Comparison of ENCODE assay signal across 8 cellular contexts in genomic region chr22:20859615-20860014, GRCh38. TPM values are rescaled to one million over a fixed set of nuclear protein-coding genes. Genes with fewer than 3 reads are reported as not detected.
DNase-seq lines count a peak whose midpoint lies in the region; FAIRE-seq and TF ChIP-seq lines count a peak whose summit lies in the region.

No MANE protein-coding gene starts in this region.

- H3K4me1 ChIP-seq in CD4-positive, alpha-beta memory T cell (ENCODE audit: insufficient read depth, low read length) = peaks cover 63% of the 10 kb centered on the region
- H3K4me1 ChIP-seq in endodermal cell (ENCODE audit: control insufficient read depth, insufficient read depth, low read length) (peaks cover 3% of the 10 kb centered on the region), osteoblast (ENCODE audit: insufficient read depth, low read length) (peaks cover 26% of the 10 kb centered on the region)

- peak overlapping the region; percentile 79 for H3K27ac ChIP-seq in CD4-positive, alpha-beta memory T cell (ENCODE audit: low read depth, low read length)
- no peak overlapping the region for H3K27ac ChIP-seq in endodermal cell (ENCODE audit: low read depth, low read length)
- H3K27ac ChIP-seq in osteoblast (ENCODE audit: low read depth, low read length) = no peak overlapping the region

- no peak for TF ChIP-seq POLR2A in NB4 (IDR thresholded peaks at IDR 0.05; ENCODE audit: extremely low read depth, insufficient read length)
- no peak for TF ChIP-seq POLR2A in GM12892 (IDR thresholded peaks at IDR 0.05; ENCODE audit: low read depth, low read length)

- H3K79me2 ChIP-seq in osteoblast (ENCODE audit: insufficient read depth, low read length) = peaks cover 69% of the 10 kb centered on the region

- peak overlapping the region; percentile 79 to 87 (median 85) for H3K27ac Mint-ChIP-seq in CD4-positive, alpha-beta memory T cell
- H3K27ac Mint-ChIP-seq in endodermal cell = peak overlapping the region; percentile 7

- H3K4me1 Mint-ChIP-seq in CD4-positive, alpha-beta memory T cell = peaks cover 30 to 80% (median 62%) of the 10 kb centered on the region in 4 donors
- peaks cover 17% of the 10 kb centered on the region for H3K4me1 Mint-ChIP-seq in endodermal cell

- peak overlapping the region; percentile 66 for H3K9ac ChIP-seq in endodermal cell (ENCODE audit: extremely low read depth, low read length, poor library complexity, severe bottlenecking)

- peak overlapping the region; percentile 87 for H2AFZ ChIP-seq in osteoblast (ENCODE audit: low read length)

- no peaks in the 10 kb centered on the region for H3K27me3 Mint-ChIP-seq in CD4-positive, alpha-beta memory T cell
- H3K27me3 Mint-ChIP-seq in endodermal cell (ENCODE audit: insufficient read depth) = no peaks in the 10 kb centered on the region

- H3K9me3 Mint-ChIP-seq in CD4-positive, alpha-beta memory T cell = no peaks in the 10 kb centered on the region
- H3K9me3 Mint-ChIP-seq in endodermal cell = no peaks in the 10 kb centered on the region

- H3K36me3 ChIP-seq in CD4-positive, alpha-beta memory T cell (ENCODE audit: insufficient read depth, low read length) = no peaks in the 10 kb centered on the region
- peaks cover 11% of the 10 kb centered on the region for H3K36me3 ChIP-seq in endodermal cell (ENCODE audit: control insufficient read depth, insufficient read depth, low read length)
- H3K36me3 ChIP-seq in osteoblast (ENCODE audit: insufficient read depth, low read length) = peaks cover 3% of the 10 kb centered on the region

- 75 to 91% methylated on average over 6 to 8 of the region's 8 CpGs for WGBS in endodermal cell (ENCODE audit: insufficient coverage in 1 of 2, insufficient read length in 1 of 2), 2 experiments

- H3K27me3 ChIP-seq in CD4-positive, alpha-beta memory T cell (ENCODE audit: insufficient read depth, low read length) = no peaks in the 10 kb centered on the region
- H3K27me3 ChIP-seq in endodermal cell (ENCODE audit: control insufficient read depth, insufficient read depth, low read length, poor library complexity, severe bottlenecking) (no peaks in the 10 kb centered on the region), osteoblast (ENCODE audit: insufficient read depth, low read length) (no peaks in the 10 kb centered on the region)

- peaks cover 37% of the 10 kb centered on the region for H4K20me1 ChIP-seq in osteoblast (ENCODE audit: insufficient read depth, low read length)

- no peak for FAIRE-seq in GM12892 (lab: Jason Lieb, UNC)

- H3K36me3 Mint-ChIP-seq in CD4-positive, alpha-beta memory T cell = peaks cover 17 to 20% of the 10 kb centered on the region in 2 donors
- peaks cover 10% of the 10 kb centered on the region for H3K36me3 Mint-ChIP-seq in endodermal cell (ENCODE audit: low read depth)

- H3K9me3 ChIP-seq in CD4-positive, alpha-beta memory T cell (ENCODE audit: control insufficient read depth in 1 of 2, low read length in 2 of 2) = no peaks in the 10 kb centered on the region
- H3K9me3 ChIP-seq in endodermal cell (ENCODE audit: control insufficient read depth, low read length) = no peaks in the 10 kb centered on the region
- H3K9me3 ChIP-seq in osteoblast (ENCODE audit: low read depth, low read length) = no peaks in the 10 kb centered on the region

- intact Hi-C loops in CD4-positive, alpha-beta memory T cell (cut with micrococcal nuclease) = loop anchor here (2.0 to 5.0 kb wide), 2 partner anchors 141 to 467 kb away; partner anchors contain the start of gene ZNF74

- peak overlapping the region; percentile 77 to 87 (median 85) for H3K4me3 Mint-ChIP-seq in CD4-positive, alpha-beta memory T cell
- peak overlapping the region; percentile 83 for H3K4me3 Mint-ChIP-seq in endodermal cell

- TF ChIP-seq CTCF in NB4 (IDR thresholded peaks at IDR 0.05; ENCODE audit: low read depth, low read length) = no peak
- no peak for TF ChIP-seq CTCF in endodermal cell (conservative IDR thresholded peaks at IDR 0.05)
- no peak for TF ChIP-seq CTCF in osteoblast (IDR thresholded peaks at IDR 0.05; ENCODE audit: extremely low read depth, low read depth, low read length)

- CTCF ChIA-PET in CD4-positive, alpha-beta memory T cell (lab: Charles Lee; ENCODE audit: partially characterized antibody) = no interaction called here

- POLR2A ChIA-PET in CD4-positive, alpha-beta memory T cell (lab: Charles Lee; ENCODE audit: partially characterized antibody) = interaction anchor here (1.0 to 1.5 kb wide), 5 partner anchors 8 to 770 kb away, joined by 3 to 5 read pairs (median 3); partner anchors contain the start of gene YDJC

- peak overlapping the region; percentile 19 to 80 for H3K4me3 ChIP-seq in CD4-positive, alpha-beta memory T cell (ENCODE audit: low read length in 2 of 2)
- peak overlapping the region; percentile 71 for H3K4me3 ChIP-seq in NB4 (ENCODE audit: low read depth, low read length)
- H3K4me3 ChIP-seq in endodermal cell (ENCODE audit: low read length) = peak overlapping the region; percentile 83
- H3K4me3 ChIP-seq in osteoblast (ENCODE audit: insufficient read depth, low read length) = peak overlapping the region; percentile 83

- no peak for DNase-seq in CD4-positive, alpha-beta memory T cell
- no peak for DNase-seq in NB4 (ENCODE audit: low read depth)
- DNase-seq in endodermal cell = no peak
- no peak for DNase-seq in osteoblast (ENCODE audit: insufficient read length, low spot score, missing footprints)
- DNase-seq in GM12892 (ENCODE audit: insufficient read length) = no peak
- DNase-seq in middle frontal gyrus (ENCODE audit: extremely low spot score, low spot score) = no peak
- no peak for DNase-seq in ureter (ENCODE audit: low spot score)
- no peak for DNase-seq in CD1c-positive myeloid dendritic cell (ENCODE audit: extremely low spot score)

- H3K4me2 ChIP-seq in osteoblast (ENCODE audit: insufficient read depth, low read length) = peak overlapping the region; percentile 74

RNA-seq across cellular contexts. Expression of gene SNAP29, which starts 0.8 kb away (rescaled TPM):
- total RNA-seq in CD4-positive, alpha-beta memory T cell = 10 to 100 TPM; 24.4 to 26.1 TPM
- 10 to 100 TPM; 18.8 to 27.8 TPM for polyA plus RNA-seq in CD4-positive, alpha-beta memory T cell
- total RNA-seq in endodermal cell (10 to 100 TPM; 16.5 to 21.8 TPM), osteoblast (13.0 and 15.3 TPM in 2 replicates), ureter (28.7 TPM)
- polyA plus RNA-seq in endodermal cell (2013, experiment 1 of 2) = 17.1 TPM
- polyA plus RNA-seq in endodermal cell (2013, experiment 2 of 2) = 18.4 TPM
- polyA plus RNA-seq in GM12892 (2012; ENCODE audit: missing spikeins) = 22.3 TPM

RNA-seq across cellular contexts. Expression of gene PI4KA, which starts 1.0 kb away (rescaled TPM):
- total RNA-seq in CD4-positive, alpha-beta memory T cell = 100 to 1,000 TPM; 142 to 145 TPM
- polyA plus RNA-seq in CD4-positive, alpha-beta memory T cell = 10 to 100 TPM; 31.5 to 78.5 TPM
- total RNA-seq in endodermal cell (10 to 100 TPM; 49.0 to 62.0 TPM), osteoblast (61.9 and 63.4 TPM in 2 replicates), ureter (129 TPM)
- 35.3 TPM for polyA plus RNA-seq in endodermal cell (2013, experiment 1 of 2)
- polyA plus RNA-seq in endodermal cell (2013, experiment 2 of 2) = 33.2 TPM
- polyA plus RNA-seq in GM12892 (2012; ENCODE audit: missing spikeins) = 27.2 TPM

RNA-seq across cellular contexts. Expression of gene CRKL, which starts 57.6 kb away (rescaled TPM):
- 10 to 100 TPM; 85.1 to 86.5 TPM for total RNA-seq in CD4-positive, alpha-beta memory T cell
- polyA plus RNA-seq in CD4-positive, alpha-beta memory T cell = 10 to 100 TPM; 39.9 to 51.3 TPM
- total RNA-seq in endodermal cell (100 to 1,000 TPM in 1 of 2 donors, 10 to 100 TPM in 1; 89.5 to 104 TPM), osteoblast (31.2 and 38.4 TPM in 2 replicates), ureter (64.8 TPM)
- 50.0 TPM for polyA plus RNA-seq in endodermal cell (2013, experiment 1 of 2)
- polyA plus RNA-seq in endodermal cell (2013, experiment 2 of 2) = 52.3 TPM
- polyA plus RNA-seq in GM12892 (2012; ENCODE audit: missing spikeins) = 26.4 TPM
